1 cellular context compared by ENCODE assay signal in the genomic region with DNA sequence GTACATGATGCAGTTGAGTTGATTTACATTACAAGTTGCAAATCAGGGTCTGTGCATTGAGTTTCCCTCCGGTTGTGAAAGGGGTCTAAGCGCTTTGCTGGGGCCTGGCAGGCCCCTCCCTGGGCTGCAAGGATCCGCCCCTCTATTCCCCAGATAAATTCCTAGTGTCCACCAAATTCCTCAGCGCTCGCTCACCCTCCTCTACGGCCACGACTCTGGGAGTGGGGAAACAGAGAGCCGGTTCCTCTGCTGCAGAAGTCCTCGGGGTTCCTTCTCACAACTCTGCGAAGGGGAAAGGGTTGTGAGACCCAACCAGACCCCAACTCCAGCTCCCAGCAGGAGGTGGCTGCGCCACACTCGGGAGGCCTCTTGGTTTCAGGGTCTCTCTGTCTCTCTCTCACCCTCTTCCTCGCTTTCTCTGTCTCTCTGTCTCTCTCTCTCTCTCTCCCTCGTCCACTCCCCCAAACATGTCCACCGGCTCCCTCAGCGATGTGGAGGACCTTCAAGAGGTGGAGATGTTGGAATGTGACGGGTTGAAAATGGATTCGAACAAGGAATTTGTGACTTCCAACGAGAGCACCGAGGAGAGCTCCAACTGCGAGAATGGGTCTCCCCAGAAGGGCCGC.
TF ChIP-seq lines count a peak whose summit lies in the region.

Gene TCF21 (plus strand): TSS at position 183 of the 626 bp plus-strand sequence. CDS start 285 bp downstream, at position 468.

TF ChIP-seq in H1, 55 proteins besides CTCF, POLR2A, EP300 and RAD21:
- TF ChIP-seq, protein P1, sequence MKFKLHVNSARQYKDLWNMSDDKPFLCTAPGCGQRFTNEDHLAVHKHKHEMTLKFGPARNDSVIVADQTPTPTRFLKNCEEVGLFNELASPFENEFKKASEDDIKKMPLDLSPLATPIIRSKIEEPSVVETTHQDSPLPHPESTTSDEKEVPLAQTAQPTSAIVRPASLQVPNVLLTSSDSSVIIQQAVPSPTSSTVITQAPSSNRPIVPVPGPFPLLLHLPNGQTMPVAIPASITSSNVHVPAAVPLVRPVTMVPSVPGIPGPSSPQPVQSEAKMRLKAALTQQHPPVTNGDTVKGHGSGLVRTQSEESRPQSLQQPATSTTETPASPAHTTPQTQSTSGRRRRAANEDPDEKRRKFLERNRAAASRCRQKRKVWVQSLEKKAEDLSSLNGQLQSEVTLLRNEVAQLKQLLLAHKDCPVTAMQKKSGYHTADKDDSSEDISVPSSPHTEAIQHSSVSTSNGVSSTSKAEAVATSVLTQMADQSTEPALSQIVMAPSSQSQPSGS (IDR thresholded peaks at IDR 0.05; ENCODE audit: low read length) = no peak
- TF ChIP-seq BCL11A (IDR thresholded peaks at IDR 0.05; ENCODE audit: low read depth in 2 of 2, low read length in 2 of 2) = no peak
- peak; percentile 24; the same call in 1 of the 2 replicates for TF ChIP-seq TEAD4 (IDR thresholded peaks at IDR 0.05; ENCODE audit: low read depth, low read length)
- TF ChIP-seq, protein P2, sequence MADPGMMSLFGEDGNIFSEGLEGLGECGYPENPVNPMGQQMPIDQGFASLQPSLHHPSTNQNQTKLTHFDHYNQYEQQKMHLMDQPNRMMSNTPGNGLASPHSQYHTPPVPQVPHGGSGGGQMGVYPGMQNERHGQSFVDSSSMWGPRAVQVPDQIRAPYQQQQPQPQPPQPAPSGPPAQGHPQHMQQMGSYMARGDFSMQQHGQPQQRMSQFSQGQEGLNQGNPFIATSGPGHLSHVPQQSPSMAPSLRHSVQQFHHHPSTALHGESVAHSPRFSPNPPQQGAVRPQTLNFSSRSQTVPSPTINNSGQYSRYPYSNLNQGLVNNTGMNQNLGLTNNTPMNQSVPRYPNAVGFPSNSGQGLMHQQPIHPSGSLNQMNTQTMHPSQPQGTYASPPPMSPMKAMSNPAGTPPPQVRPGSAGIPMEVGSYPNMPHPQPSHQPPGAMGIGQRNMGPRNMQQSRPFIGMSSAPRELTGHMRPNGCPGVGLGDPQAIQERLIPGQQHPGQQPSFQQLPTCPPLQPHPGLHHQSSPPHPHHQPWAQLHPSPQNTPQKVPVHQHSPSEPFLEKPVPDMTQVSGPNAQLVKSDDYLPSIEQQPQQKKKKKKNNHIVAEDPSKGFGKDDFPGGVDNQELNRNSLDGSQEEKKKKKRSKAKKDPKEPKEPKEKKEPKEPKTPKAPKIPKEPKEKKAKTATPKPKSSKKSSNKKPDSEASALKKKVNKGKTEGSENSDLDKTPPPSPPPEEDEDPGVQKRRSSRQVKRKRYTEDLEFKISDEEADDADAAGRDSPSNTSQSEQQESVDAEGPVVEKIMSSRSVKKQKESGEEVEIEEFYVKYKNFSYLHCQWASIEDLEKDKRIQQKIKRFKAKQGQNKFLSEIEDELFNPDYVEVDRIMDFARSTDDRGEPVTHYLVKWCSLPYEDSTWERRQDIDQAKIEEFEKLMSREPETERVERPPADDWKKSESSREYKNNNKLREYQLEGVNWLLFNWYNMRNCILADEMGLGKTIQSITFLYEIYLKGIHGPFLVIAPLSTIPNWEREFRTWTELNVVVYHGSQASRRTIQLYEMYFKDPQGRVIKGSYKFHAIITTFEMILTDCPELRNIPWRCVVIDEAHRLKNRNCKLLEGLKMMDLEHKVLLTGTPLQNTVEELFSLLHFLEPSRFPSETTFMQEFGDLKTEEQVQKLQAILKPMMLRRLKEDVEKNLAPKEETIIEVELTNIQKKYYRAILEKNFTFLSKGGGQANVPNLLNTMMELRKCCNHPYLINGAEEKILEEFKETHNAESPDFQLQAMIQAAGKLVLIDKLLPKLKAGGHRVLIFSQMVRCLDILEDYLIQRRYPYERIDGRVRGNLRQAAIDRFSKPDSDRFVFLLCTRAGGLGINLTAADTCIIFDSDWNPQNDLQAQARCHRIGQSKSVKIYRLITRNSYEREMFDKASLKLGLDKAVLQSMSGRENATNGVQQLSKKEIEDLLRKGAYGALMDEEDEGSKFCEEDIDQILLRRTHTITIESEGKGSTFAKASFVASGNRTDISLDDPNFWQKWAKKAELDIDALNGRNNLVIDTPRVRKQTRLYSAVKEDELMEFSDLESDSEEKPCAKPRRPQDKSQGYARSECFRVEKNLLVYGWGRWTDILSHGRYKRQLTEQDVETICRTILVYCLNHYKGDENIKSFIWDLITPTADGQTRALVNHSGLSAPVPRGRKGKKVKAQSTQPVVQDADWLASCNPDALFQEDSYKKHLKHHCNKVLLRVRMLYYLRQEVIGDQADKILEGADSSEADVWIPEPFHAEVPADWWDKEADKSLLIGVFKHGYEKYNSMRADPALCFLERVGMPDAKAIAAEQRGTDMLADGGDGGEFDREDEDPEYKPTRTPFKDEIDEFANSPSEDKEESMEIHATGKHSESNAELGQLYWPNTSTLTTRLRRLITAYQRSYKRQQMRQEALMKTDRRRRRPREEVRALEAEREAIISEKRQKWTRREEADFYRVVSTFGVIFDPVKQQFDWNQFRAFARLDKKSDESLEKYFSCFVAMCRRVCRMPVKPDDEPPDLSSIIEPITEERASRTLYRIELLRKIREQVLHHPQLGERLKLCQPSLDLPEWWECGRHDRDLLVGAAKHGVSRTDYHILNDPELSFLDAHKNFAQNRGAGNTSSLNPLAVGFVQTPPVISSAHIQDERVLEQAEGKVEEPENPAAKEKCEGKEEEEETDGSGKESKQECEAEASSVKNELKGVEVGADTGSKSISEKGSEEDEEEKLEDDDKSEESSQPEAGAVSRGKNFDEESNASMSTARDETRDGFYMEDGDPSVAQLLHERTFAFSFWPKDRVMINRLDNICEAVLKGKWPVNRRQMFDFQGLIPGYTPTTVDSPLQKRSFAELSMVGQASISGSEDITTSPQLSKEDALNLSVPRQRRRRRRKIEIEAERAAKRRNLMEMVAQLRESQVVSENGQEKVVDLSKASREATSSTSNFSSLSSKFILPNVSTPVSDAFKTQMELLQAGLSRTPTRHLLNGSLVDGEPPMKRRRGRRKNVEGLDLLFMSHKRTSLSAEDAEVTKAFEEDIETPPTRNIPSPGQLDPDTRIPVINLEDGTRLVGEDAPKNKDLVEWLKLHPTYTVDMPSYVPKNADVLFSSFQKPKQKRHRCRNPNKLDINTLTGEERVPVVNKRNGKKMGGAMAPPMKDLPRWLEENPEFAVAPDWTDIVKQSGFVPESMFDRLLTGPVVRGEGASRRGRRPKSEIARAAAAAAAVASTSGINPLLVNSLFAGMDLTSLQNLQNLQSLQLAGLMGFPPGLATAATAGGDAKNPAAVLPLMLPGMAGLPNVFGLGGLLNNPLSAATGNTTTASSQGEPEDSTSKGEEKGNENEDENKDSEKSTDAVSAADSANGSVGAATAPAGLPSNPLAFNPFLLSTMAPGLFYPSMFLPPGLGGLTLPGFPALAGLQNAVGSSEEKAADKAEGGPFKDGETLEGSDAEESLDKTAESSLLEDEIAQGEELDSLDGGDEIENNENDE (IDR thresholded peaks at IDR 0.05; ENCODE audit: insufficient replicate concordance, low read length) = no peak
- TF ChIP-seq SP4 (IDR thresholded peaks at IDR 0.05; ENCODE audit: low read length) = no peak
- TF ChIP-seq, protein P3, sequence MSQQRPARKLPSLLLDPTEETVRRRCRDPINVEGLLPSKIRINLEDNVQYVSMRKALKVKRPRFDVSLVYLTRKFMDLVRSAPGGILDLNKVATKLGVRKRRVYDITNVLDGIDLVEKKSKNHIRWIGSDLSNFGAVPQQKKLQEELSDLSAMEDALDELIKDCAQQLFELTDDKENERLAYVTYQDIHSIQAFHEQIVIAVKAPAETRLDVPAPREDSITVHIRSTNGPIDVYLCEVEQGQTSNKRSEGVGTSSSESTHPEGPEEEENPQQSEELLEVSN (IDR thresholded peaks at IDR 0.05) = no peak
- TF ChIP-seq TAF1 (IDR thresholded peaks at IDR 0.05; ENCODE audit: low read depth, low read length) = no peak
- no peak for TF ChIP-seq RBBP5 (IDR thresholded peaks at IDR 0.05; ENCODE audit: borderline replicate concordance, low read depth, low read length)
- 0 out of 2 replicates have a peak, but pooled peaks have one; percentile 17 for TF ChIP-seq CEBPB (IDR thresholded peaks at IDR 0.05; ENCODE audit: low read depth, low read length)
- TF ChIP-seq ZNF274 (IDR thresholded peaks at IDR 0.05; ENCODE audit: borderline replicate concordance, extremely low read depth, low read length) = no peak
